Comparison of ENCODE assay signal across 1 cellular context in genomic region chr3:100516843-100517242, GRCh38.
TF ChIP-seq lines count a peak whose summit lies in the region.

No MANE protein-coding gene starts in this region.

TF ChIP-seq in IMR-90, 13 proteins besides CTCF, POLR2A, EP300 and RAD21:
- TF ChIP-seq RFX5 (IDR thresholded peaks at IDR 0.05; ENCODE audit: low read depth, low read length) (no peak), NFE2L2 (IDR thresholded peaks at IDR 0.05; ENCODE audit: low read depth, low read length) (no peak), MAZ (IDR thresholded peaks at IDR 0.05; ENCODE audit: borderline replicate concordance, low read depth, low read length) (no peak), FOS (IDR thresholded peaks at IDR 0.05; ENCODE audit: low read depth, low read length) (no peak), CHD1 (IDR thresholded peaks at IDR 0.05; ENCODE audit: low read depth, low read length) (no peak), BHLHE40 (IDR thresholded peaks at IDR 0.05; ENCODE audit: low read depth, low read length) (no peak), RCOR1 (IDR thresholded peaks at IDR 0.05; ENCODE audit: insufficient replicate concordance, low read length) (no peak), MAFK (IDR thresholded peaks at IDR 0.05; ENCODE audit: low read depth, low read length) (no peak), ELK1 (IDR thresholded peaks at IDR 0.05; ENCODE audit: borderline replicate concordance, low read depth, low read length) (no peak), USF2 (IDR thresholded peaks at IDR 0.05; ENCODE audit: low read depth, low read length) (no peak)
